9 cellular contexts compared by ENCODE assay signal in the genomic region with DNA sequence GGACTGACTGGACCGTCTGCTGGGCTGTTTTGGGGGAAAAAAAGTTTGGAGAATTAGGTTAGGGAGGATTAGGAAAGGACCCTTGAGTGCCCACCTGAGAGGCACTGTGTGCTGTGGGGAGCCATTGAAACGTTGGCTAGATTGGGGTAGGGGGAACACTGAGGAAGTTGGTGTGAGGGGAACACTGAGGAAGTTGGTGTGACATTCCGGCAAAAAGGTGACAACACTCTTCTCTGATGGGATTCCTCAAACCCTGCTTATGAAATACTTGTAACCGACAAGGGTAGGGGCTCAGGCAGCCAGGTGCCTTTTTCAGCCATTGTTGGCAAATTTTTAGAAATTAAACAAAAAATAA. TPM values are rescaled to one million over a fixed set of nuclear protein-coding genes. Genes with fewer than 3 reads are reported as not detected.
DNase-seq lines count a peak whose midpoint lies in the region; ATAC-seq and TF ChIP-seq lines count a peak whose summit lies in the region.
"Had no signal": no experiment of that assay in that cellular context is flagged by ENCODE, and none has a peak within 500 bp of the region (broad histone marks: within the 10 kb centered on the region; RNA-seq: fewer than 3 reads in every experiment).

No MANE protein-coding gene starts in this region.

- no peaks in the 10 kb centered on the region for H3K27me3 ChIP-seq in left lung
- no peaks in the 10 kb centered on the region for H3K27me3 ChIP-seq in thoracic aorta (replicated peaks; ENCODE audit: insufficient read depth)

- CTCF ChIA-PET in activated CD4-positive, alpha-beta T cell treated with anti-CD3 and anti-CD28 coated beads, Interleukin-2, amount 10 ng/mL, durations not matched to agents 7 days and 5 days (lab: Charles Lee), result no interaction called here

- POLR2A ChIA-PET in activated CD4-positive, alpha-beta T cell treated with anti-CD3 and anti-CD28 coated beads, Interleukin-2, amount 10 ng/mL, durations not matched to agents 7 days and 5 days (lab: Charles Lee), result interaction anchor here (0.6 kb wide), 1 partner anchor 62 kb away, joined by 3 read pairs; no protein-coding TSS in a partner anchor

- H3K27ac Mint-ChIP-seq in activated CD4-positive, alpha-beta T cell treated with anti-CD3 and anti-CD28 coated beads, Interleukin-2, amount 10 ng/mL, durations not matched to agents 7 days and 5 days, result peak overlapping the region; percentile 85

- in situ Hi-C loops in KBM-7 (cut with MboI; ENCODE audit: low pct_unique_long_range_greater_than_20kb, low sequenced_read_pairs), result no loop called here

- H3K27ac ChIP-seq in adipose tissue (ENCODE audit: low read depth, low read length), result peak overlapping the region; percentile 75
- H3K27ac ChIP-seq in left lung, result peak overlapping the region; percentile 98
- H3K27ac ChIP-seq in thoracic aorta, result peak overlapping the region in 1 of 2 donors; percentile 92

- H3K4me1 ChIP-seq in left lung (peaks cover 19 to 52% of the 10 kb centered on the region in 2 donors), thoracic aorta (ENCODE audit: control insufficient read depth in 1 of 2, low read depth in 2 of 2) (peaks cover 24 to 42% of the 10 kb centered on the region in 2 donors)

- peaks cover 15% of the 10 kb centered on the region for H3K27me3 Mint-ChIP-seq in activated CD4-positive, alpha-beta T cell treated with anti-CD3 and anti-CD28 coated beads, Interleukin-2, amount 10 ng/mL, durations not matched to agents 7 days and 5 days

- no peak for ATAC-seq in left lung
- no peak for ATAC-seq in thoracic aorta (ENCODE audit: insufficient number of reproducible peaks, low FRiP score, low read depth)
- no peak for ATAC-seq in GM19455 (IDR thresholded peaks at IDR 0.05; ENCODE audit: unreplicated experiment)
- ATAC-seq in HG02571 (IDR thresholded peaks at IDR 0.05; ENCODE audit: unreplicated experiment), result no peak

- H3K9me3 ChIP-seq in left lung, result no peaks in the 10 kb centered on the region
- no peaks in the 10 kb centered on the region for H3K9me3 ChIP-seq in thoracic aorta

- TF ChIP-seq CTCF in left lung (IDR thresholded peaks at IDR 0.05) (no peak), thoracic aorta (IDR thresholded peaks at IDR 0.05) (no peak)

- intact Hi-C loops in left lung (cut with DNase I), result no loop called here

- H3K4me3 Mint-ChIP-seq in activated CD4-positive, alpha-beta T cell treated with anti-CD3 and anti-CD28 coated beads, Interleukin-2, amount 10 ng/mL, durations not matched to agents 7 days and 5 days, result peak overlapping the region; percentile 87

- H3K36me3 ChIP-seq in left lung (no peaks in the 10 kb centered on the region), thoracic aorta (no peaks in the 10 kb centered on the region)

- H3K4me3 ChIP-seq in left lung (peak overlapping the region; percentile 68 to 90), thoracic aorta (peak overlapping the region; percentile 91)

- H3K4me1 Mint-ChIP-seq in activated CD4-positive, alpha-beta T cell treated with anti-CD3 and anti-CD28 coated beads, Interleukin-2, amount 10 ng/mL, durations not matched to agents 7 days and 5 days, result peaks cover 25% of the 10 kb centered on the region

- H3K36me3 Mint-ChIP-seq in activated CD4-positive, alpha-beta T cell treated with anti-CD3 and anti-CD28 coated beads, Interleukin-2, amount 10 ng/mL, durations not matched to agents 7 days and 5 days (ENCODE audit: low read depth), result peaks cover 3% of the 10 kb centered on the region

- no peaks in the 10 kb centered on the region for H3K9me3 Mint-ChIP-seq in activated CD4-positive, alpha-beta T cell treated with anti-CD3 and anti-CD28 coated beads, Interleukin-2, amount 10 ng/mL, durations not matched to agents 7 days and 5 days

- DNase-seq in activated CD4-positive, alpha-beta T cell treated with anti-CD3 and anti-CD28 coated beads, Interleukin-2, amount 10 ng/mL, durations not matched to agents 7 days and 5 days, result no peak
- DNase-seq in activated CD4-positive, alpha-beta T cell treated with anti-CD3 and anti-CD28 coated beads for 1 hour, result no peak
- DNase-seq in left lung (no peak), thoracic aorta (ENCODE audit: low spot score) (no peak), KBM-7 (no peak)
- DNase-seq: NCI-H2107 had no signal

- 4 to 8% (median 8%) methylated on average over 4 of the region's 4 CpGs for WGBS in adipose tissue, 3 donors

RNA-seq across cellular contexts. Expression of a gene that starts 1.0 kb away (rescaled TPM):
- total RNA-seq in activated CD4-positive, alpha-beta T cell treated with anti-CD3 and anti-CD28 coated beads, Interleukin-2, amount 10 ng/mL, durations not matched to agents 7 days and 5 days, result 10 to 100 TPM in 1 of 2 experiments, 1 to 10 TPM in 1; 8.6 to 10.3 TPM
- 100 to 1,000 TPM in 2 of 3 donors, 10 to 100 TPM in 1; 72.8 to 218 (median 107) TPM for polyA plus RNA-seq in adipose tissue
- total RNA-seq in left lung (10 to 100 TPM; 85.2 to 90.4 TPM), thoracic aorta (10 to 100 TPM; 64.9 to 89.5 TPM)

RNA-seq across cellular contexts. Expression of a gene that starts 50.3 kb away (rescaled TPM):
- total RNA-seq in activated CD4-positive, alpha-beta T cell treated with anti-CD3 and anti-CD28 coated beads, Interleukin-2, amount 10 ng/mL, durations not matched to agents 7 days and 5 days, result 1 to 10 TPM; 5.1 to 5.3 TPM
- 10 to 100 TPM in 1 of 3 donors, 1 to 10 TPM in 2; 3.3 to 17.4 (median 3.6) TPM for polyA plus RNA-seq in adipose tissue
- total RNA-seq in left lung, result 10 to 100 TPM; 11.6 to 13.7 TPM
- 10 to 100 TPM; 24.2 to 25.9 TPM for total RNA-seq in thoracic aorta

Comparison
In these comparisons a context has a peak if more than half of its experiments do, and no peak if none do; other contexts are left out.
1. RNA of a gene that starts 1.0 kb away (total RNA-seq): 85.2 to 90.4 TPM in left lung and 64.9 to 89.5 TPM in thoracic aorta; 8.6 to 10.3 TPM in activated CD4-positive, alpha-beta T cell treated with anti-CD3 and anti-CD28 coated beads, Interleukin-2, amount 10 ng/mL, durations not matched to agents 7 days and 5 days; every median in the first group is over 4 times any median in the second.